16 cellular contexts compared by ENCODE assay signal in genomic region chr2:100674671-100675070, GRCh38.
"Had no signal": no experiment of that assay in that cellular context is flagged by ENCODE, and none has a peak within 500 bp of the region (broad histone marks: within the 10 kb centered on the region; RNA-seq: fewer than 3 reads in every experiment).

No MANE protein-coding gene starts in this region.

- DNase-seq: effector memory CD8-positive, alpha-beta T cell; esophagus squamous epithelium; left colon; left ventricle myocardium superior; mesenchymal stem cell; midbrain; naive B cell; sigmoid colon; stimulated activated CD4-positive, alpha-beta T cell treated with anti-CD3 and anti-CD28 coated beads, Interleukin-2, amount 100 ng/mL, for 24 hours; stimulated activated CD4-positive, alpha-beta T cell treated with anti-CD3 and anti-CD28 coated beads, Interleukin-4, amount 100 ng/mL, for 4 hours; stimulated activated naive B cell treated with anti-CD40 and anti-IgM and Interleukin-4, amounts not matched to agents 10 μg/mL and 1 μg/mL and 100 μg/mL, for 72 hours; stimulated activated naive CD8-positive, alpha-beta T cell treated with anti-CD3 and anti-CD28 coated beads, Interleukin-15, amount 100 ng/mL, for 72 hours; substantia nigra had no signal

- H3K4me3 ChIP-seq: esophagus squamous epithelium, lung, sigmoid colon, skin epidermis had no signal

- H3K36me3 ChIP-seq: esophagus squamous epithelium, sigmoid colon had no signal

- H3K27ac ChIP-seq: epithelial cell of prostate, esophagus squamous epithelium, sigmoid colon, skin epidermis had no signal

- H3K27me3 ChIP-seq: esophagus squamous epithelium, sigmoid colon had no signal

- H3K4me1 ChIP-seq: esophagus squamous epithelium, sigmoid colon had no signal

- ATAC-seq: effector memory CD8-positive, alpha-beta T cell; left colon; stimulated activated naive B cell treated with anti-CD40 and anti-IgM and Interleukin-4, amounts not matched to agents 10 μg/mL and 1 μg/mL and 100 μg/mL, for 72 hours; stimulated activated naive CD8-positive, alpha-beta T cell treated with anti-CD3 and anti-CD28 coated beads, Interleukin-15, amount 100 ng/mL, for 72 hours had no signal

- H3K9me3 ChIP-seq: esophagus squamous epithelium, sigmoid colon had no signal
